ENCODE assay signal across 8 cellular contexts in genomic region chr1:21335088-21335678, GRCh38. TPM values are rescaled to one million over a fixed set of nuclear protein-coding genes. Genes with fewer than 3 reads are reported as not detected.
A peak's percentile ranks its signal among the peaks of the same experiment; 100 is the strongest.
DNase-seq lines count a peak whose midpoint lies in the region; ATAC-seq and TF ChIP-seq lines count a peak whose summit lies in the region.

No MANE protein-coding gene starts in this region.

- H3K9me3 ChIP-seq in left ventricle myocardium inferior (replicated peaks), result no peaks in the 10 kb centered on the region
- no peaks in the 10 kb centered on the region for H3K9me3 ChIP-seq in mesodermal cell (ENCODE audit: control insufficient read depth, low read length)
- no peaks in the 10 kb centered on the region for H3K9me3 ChIP-seq in vagina

- TF ChIP-seq CTCF in left ventricle myocardium inferior (IDR thresholded peaks at IDR 0.05; ENCODE audit: borderline replicate concordance) (no peak), astrocyte of the spinal cord (IDR thresholded peaks at IDR 0.05; ENCODE audit: low read depth, low read length) (no peak), vagina (IDR thresholded peaks at IDR 0.05) (no peak)

- DNase-seq in left ventricle myocardium inferior (no peak), left cardiac atrium (no peak), astrocyte of the spinal cord (ENCODE audit: low read depth, low spot score) (no peak), vagina (ENCODE audit: extremely low spot score in 2 of 2) (no peak), mucosa of gallbladder (ENCODE audit: low spot score) (no peak), dedifferentiated amniotic fluid mesenchymal stem cell (ENCODE audit: extremely low spot score) (no peak)

- WGBS in mesodermal cell (ENCODE audit: insufficient coverage in 2 of 2), 2 experiments, result 67 to 76% methylated on average over 12 to 16 of the region's 19 CpGs

- H3K4me3 ChIP-seq in left ventricle myocardium inferior (peak overlapping the region; percentile 51), astrocyte of the spinal cord (ENCODE audit: low read depth, low read length) (peak overlapping the region; percentile 6), mesodermal cell (ENCODE audit: extremely low read depth, insufficient read depth, low read length, poor library complexity, severe bottlenecking) (no peak overlapping the region), vagina (peak overlapping the region; percentile 23 to 36)

- no peaks in the 10 kb centered on the region for H3K36me3 ChIP-seq in left ventricle myocardium inferior
- H3K36me3 ChIP-seq in mesodermal cell (ENCODE audit: control insufficient read depth, insufficient read depth, low read length), result peaks cover 14% of the 10 kb centered on the region
- H3K36me3 ChIP-seq in vagina, result no peaks in the 10 kb centered on the region

- no peak for TF ChIP-seq POLR2A in vagina (IDR thresholded peaks at IDR 0.05)

- H3K4me1 ChIP-seq in left ventricle myocardium inferior (peaks cover 88% of the 10 kb centered on the region), mesodermal cell (ENCODE audit: control insufficient read depth, insufficient read depth, low read length, poor library complexity, severe bottlenecking) (peaks cover 57% of the 10 kb centered on the region), vagina (peaks cover 98% of the 10 kb centered on the region)

- H3K27ac ChIP-seq in left ventricle myocardium inferior (replicated peaks), result peak overlapping the region; percentile 86
- peak overlapping the region; percentile 67 for H3K27ac ChIP-seq in mesodermal cell (ENCODE audit: low read depth, low read length, severe bottlenecking)
- H3K27ac ChIP-seq in vagina, result peak overlapping the region; percentile 89

- ATAC-seq in left cardiac atrium, result no peak
- ATAC-seq in GM19035 (IDR thresholded peaks at IDR 0.05; ENCODE audit: unreplicated experiment), result no peak

- intact Hi-C loops in left ventricle myocardium inferior (cut with micrococcal nuclease) (no loop called here), left cardiac atrium (cut with DNase I) (no loop called here), vagina (cut with DNase I) (loop anchor here (5.0 kb wide), 1 partner anchor 73 kb away; no protein-coding TSS in a partner anchor)

- in situ Hi-C loops in astrocyte of the spinal cord (cut with HindIII; ENCODE audit: low sequenced_read_pairs), result loop anchor here (25.0 kb wide), 1 partner anchor 98 kb away; no protein-coding TSS in a partner anchor

- no peaks in the 10 kb centered on the region for H3K27me3 ChIP-seq in left ventricle myocardium inferior (ENCODE audit: low read depth)
- no peaks in the 10 kb centered on the region for H3K27me3 ChIP-seq in vagina

RNA-seq across cellular contexts. Expression of gene ECE1, which starts 44.9 kb away (rescaled TPM):
- total RNA-seq in left ventricle myocardium inferior (54.7 TPM), left cardiac atrium (100 to 1,000 TPM in 1 of 2 donors, 10 to 100 TPM in 1; 66.2 to 138 TPM), vagina (93.8 TPM), mucosa of gallbladder (140 TPM)
- polyA plus RNA-seq in mesodermal cell (2013, experiment 1 of 2), result 279 TPM
- 263 TPM for polyA plus RNA-seq in mesodermal cell (2013, experiment 2 of 2)
